14 cellular contexts compared by ENCODE assay signal in the genomic region with DNA sequence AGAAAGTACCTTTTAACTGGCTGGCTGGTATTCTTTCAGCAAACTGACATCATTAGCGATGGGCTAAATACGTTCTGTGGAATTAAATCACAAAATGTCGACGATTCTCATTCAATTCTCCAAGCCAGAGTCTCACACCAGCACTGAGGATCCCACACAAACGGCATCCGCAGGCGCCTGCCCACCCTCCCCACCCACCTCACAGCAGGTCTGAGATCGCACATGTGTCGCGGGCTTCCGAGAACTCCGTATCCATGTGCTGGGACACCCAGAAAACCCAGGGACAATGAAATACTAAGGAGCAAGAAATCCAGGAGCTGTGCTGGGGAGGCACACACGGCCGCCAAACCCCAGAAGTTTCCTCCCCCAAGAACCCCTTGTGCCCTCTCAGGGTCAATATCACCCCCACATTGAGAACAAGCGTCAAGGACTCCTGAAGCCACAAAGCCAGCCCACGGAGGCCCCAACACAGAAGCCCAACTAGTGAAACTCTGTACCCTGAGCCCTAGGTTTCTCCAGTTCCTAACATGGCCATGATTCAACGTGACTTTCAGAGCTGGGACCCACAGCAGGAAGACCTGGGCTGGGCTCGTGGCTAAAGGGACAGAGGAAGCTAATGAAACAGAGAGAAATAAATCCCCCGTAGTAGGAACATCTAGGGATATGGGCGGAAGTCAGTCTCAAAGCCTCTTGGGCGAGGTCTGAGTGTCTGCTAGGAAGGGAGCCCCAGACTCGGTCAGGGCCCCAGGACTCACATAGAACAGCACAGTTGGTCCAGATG. TPM values are rescaled to one million over a fixed set of nuclear protein-coding genes. Genes with fewer than 3 reads are reported as not detected.
DNase-seq lines count a peak whose midpoint lies in the region; ATAC-seq and TF ChIP-seq lines count a peak whose summit lies in the region.
"Had no signal": no experiment of that assay in that cellular context is flagged by ENCODE, and none has a peak within 500 bp of the region (broad histone marks: within the 10 kb centered on the region; RNA-seq: fewer than 3 reads in every experiment).

No MANE protein-coding gene starts in this region.

- ATAC-seq in stimulated activated naive B cell treated with anti-CD40 and anti-IgM and Interleukin-4, amounts not matched to agents 10 μg/mL and 1 μg/mL and 100 μg/mL, for 72 hours (replicated peaks) = no peak

- no peaks in the 10 kb centered on the region for H3K9me3 Mint-ChIP-seq in activated CD4-positive, alpha-beta memory T cell treated with anti-CD3 and anti-CD28 coated beads, Interleukin-2, amount 10 ng/mL, durations not matched to agents 7 days and 5 days
- H3K9me3 Mint-ChIP-seq in stimulated activated naive B cell treated with anti-CD40 and anti-IgM and Interleukin-4, amounts not matched to agents 10 μg/mL and 1 μg/mL and 100 μg/mL, for 72 hours = no peaks in the 10 kb centered on the region
- H3K9me3 Mint-ChIP-seq: naive B cell had no signal

- no peaks in the 10 kb centered on the region for H3K36me3 Mint-ChIP-seq in activated CD4-positive, alpha-beta memory T cell treated with anti-CD3 and anti-CD28 coated beads, Interleukin-2, amount 10 ng/mL, durations not matched to agents 7 days and 5 days (ENCODE audit: low read depth)
- H3K36me3 Mint-ChIP-seq in stimulated activated naive B cell treated with anti-CD40 and anti-IgM and Interleukin-4, amounts not matched to agents 10 μg/mL and 1 μg/mL and 100 μg/mL, for 72 hours = peaks cover 12 to 43% of the 10 kb centered on the region in 2 donors
- H3K36me3 Mint-ChIP-seq: naive B cell had no signal

- WGBS in liver = 87% methylated on average over 22 of the region's 22 CpGs

- H3K9me3 ChIP-seq in liver (ENCODE audit: control insufficient read depth in 4 of 4, low read length in 3 of 4) = no peaks in the 10 kb centered on the region
- H3K9me3 ChIP-seq: left ventricle myocardium inferior had no signal

- TF ChIP-seq CTCF in liver (IDR thresholded peaks at IDR 0.05; ENCODE audit: low read depth, low read length, missing input control) = no peak

- no peaks in the 10 kb centered on the region for H3K4me1 Mint-ChIP-seq in activated CD4-positive, alpha-beta memory T cell treated with anti-CD3 and anti-CD28 coated beads, Interleukin-2, amount 10 ng/mL, durations not matched to agents 7 days and 5 days
- H3K4me1 Mint-ChIP-seq in stimulated activated naive B cell treated with anti-CD40 and anti-IgM and Interleukin-4, amounts not matched to agents 10 μg/mL and 1 μg/mL and 100 μg/mL, for 72 hours = peaks cover 29 to 49% of the 10 kb centered on the region in 2 donors

- H3K27me3 Mint-ChIP-seq in activated CD4-positive, alpha-beta memory T cell treated with anti-CD3 and anti-CD28 coated beads, Interleukin-2, amount 10 ng/mL, durations not matched to agents 7 days and 5 days = no peaks in the 10 kb centered on the region
- H3K27me3 Mint-ChIP-seq in stimulated activated naive B cell treated with anti-CD40 and anti-IgM and Interleukin-4, amounts not matched to agents 10 μg/mL and 1 μg/mL and 100 μg/mL, for 72 hours = no peaks in the 10 kb centered on the region
- H3K27me3 Mint-ChIP-seq: naive B cell had no signal

- H3K27ac Mint-ChIP-seq in activated CD4-positive, alpha-beta memory T cell treated with anti-CD3 and anti-CD28 coated beads, Interleukin-2, amount 10 ng/mL, durations not matched to agents 7 days and 5 days = no peak overlapping the region
- H3K27ac Mint-ChIP-seq in stimulated activated naive B cell treated with anti-CD40 and anti-IgM and Interleukin-4, amounts not matched to agents 10 μg/mL and 1 μg/mL and 100 μg/mL, for 72 hours = peak overlapping the region; percentile 72

- peak overlapping the region in 1 of 2 donors; percentile 15 for H3K9ac ChIP-seq in liver (ENCODE audit: low read depth in 1 of 2, low read length in 2 of 2)

- POLR2A ChIA-PET in activated CD4-positive, alpha-beta memory T cell treated with anti-CD3 and anti-CD28 coated beads, Interleukin-2, amount 10 ng/mL, durations not matched to agents 7 days and 5 days (lab: Charles Lee) = no interaction called here

- H3K36me3 ChIP-seq in H7 (replicated peaks; ENCODE audit: control insufficient read depth, insufficient read depth, low read length) = no peaks in the 10 kb centered on the region
- H3K36me3 ChIP-seq in liver (ENCODE audit: control insufficient read depth in 4 of 4, insufficient read depth in 3 of 4, low read depth in 1 of 4, low read length in 3 of 4) = no peaks in the 10 kb centered on the region

- H3K27me3 ChIP-seq in H7 (ENCODE audit: control insufficient read depth, insufficient read depth, low read length) (no peaks in the 10 kb centered on the region), liver (ENCODE audit: control insufficient read depth in 4 of 4, insufficient read depth in 4 of 4, low read length in 3 of 4) (no peaks in the 10 kb centered on the region)

- CTCF ChIA-PET in activated CD4-positive, alpha-beta memory T cell treated with anti-CD3 and anti-CD28 coated beads, Interleukin-2, amount 10 ng/mL, durations not matched to agents 7 days and 5 days (lab: Charles Lee) = interaction anchor here (1.6 kb wide), 1 partner anchor 274 kb away, joined by 4 read pairs; no protein-coding TSS in a partner anchor

- peaks cover 37 to 88% (median 62%) of the 10 kb centered on the region in 4 donors for H3K4me1 ChIP-seq in liver (ENCODE audit: control insufficient read depth in 4 of 4, insufficient read depth in 4 of 4, low read length in 3 of 4)

- H3K4me3 ChIP-seq in H7 (ENCODE audit: insufficient read depth, low read depth, low read length) (no peak overlapping the region), liver (ENCODE audit: low read depth in 1 of 3, low read length in 3 of 3) (peak overlapping the region in 1 of 3 donors; percentile 2)
- H3K4me3 ChIP-seq: left ventricle myocardium inferior had no signal

- TF ChIP-seq RAD21 in liver (IDR thresholded peaks at IDR 0.05) = no peak

- H3K4me3 Mint-ChIP-seq in activated CD4-positive, alpha-beta memory T cell treated with anti-CD3 and anti-CD28 coated beads, Interleukin-2, amount 10 ng/mL, durations not matched to agents 7 days and 5 days = no peak overlapping the region
- no peak overlapping the region for H3K4me3 Mint-ChIP-seq in stimulated activated naive B cell treated with anti-CD40 and anti-IgM and Interleukin-4, amounts not matched to agents 10 μg/mL and 1 μg/mL and 100 μg/mL, for 72 hours
- H3K4me3 Mint-ChIP-seq: naive B cell had no signal

- peak overlapping the region; percentile 89 to 97 for H3K27ac ChIP-seq in liver (ENCODE audit: low read depth in 1 of 2, low read length in 2 of 2)
- H3K27ac ChIP-seq: left ventricle myocardium inferior had no signal

- DNase-seq in H7 (peak; percentile 43), NCI-H128 (lab: John Stamatoyannopoulos, UW; ENCODE audit: unreplicated experiment) (no peak), NCI-H748 treated with DMSO at 0.1 percent for 48 hours (lab: John Stamatoyannopoulos, UW) (no peak), NCI-H2227 treated with DMSO at 0.1 percent for 48 hours (lab: John Stamatoyannopoulos, UW) (no peak)
- DNase-seq in activated CD4-positive, alpha-beta memory T cell treated with anti-CD3 and anti-CD28 coated beads, Interleukin-2, amount 10 ng/mL, durations not matched to agents 7 days and 5 days = peak; percentile 4
- DNase-seq in stimulated activated naive B cell treated with anti-CD40 and anti-IgM and Interleukin-4, amounts not matched to agents 10 μg/mL and 1 μg/mL and 100 μg/mL, for 72 hours = no peak
- DNase-seq: activated CD4-positive, alpha-beta T cell treated with anti-CD3 and anti-CD28 coated beads for 1 hour; central memory CD4-positive, alpha-beta T cell; GF-D8; left ventricle myocardium inferior; naive B cell; stimulated activated CD4-positive, alpha-beta T cell treated with anti-CD3 and anti-CD28 coated beads, Interleukin-15, amount 100 ng/mL, for 24 hours; T-helper 2 cell had no signal

TF ChIP-seq in liver, 16 proteins besides CTCF, POLR2A, EP300 and RAD21:
- TF ChIP-seq HNF4G (IDR thresholded peaks at IDR 0.05) (no peak), NR2F2 (IDR thresholded peaks at IDR 0.05) (no peak), RXRA (IDR thresholded peaks at IDR 0.05) (no peak), JUND (IDR thresholded peaks at IDR 0.05) (no peak), TAF1 (conservative IDR thresholded peaks at IDR 0.05) (no peak)
- TF ChIP-seq, protein P1, sequence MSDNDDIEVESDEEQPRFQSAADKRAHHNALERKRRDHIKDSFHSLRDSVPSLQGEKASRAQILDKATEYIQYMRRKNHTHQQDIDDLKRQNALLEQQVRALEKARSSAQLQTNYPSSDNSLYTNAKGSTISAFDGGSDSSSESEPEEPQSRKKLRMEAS (IDR thresholded peaks at IDR 0.05) = no peak
- TF ChIP-seq, protein P2, sequence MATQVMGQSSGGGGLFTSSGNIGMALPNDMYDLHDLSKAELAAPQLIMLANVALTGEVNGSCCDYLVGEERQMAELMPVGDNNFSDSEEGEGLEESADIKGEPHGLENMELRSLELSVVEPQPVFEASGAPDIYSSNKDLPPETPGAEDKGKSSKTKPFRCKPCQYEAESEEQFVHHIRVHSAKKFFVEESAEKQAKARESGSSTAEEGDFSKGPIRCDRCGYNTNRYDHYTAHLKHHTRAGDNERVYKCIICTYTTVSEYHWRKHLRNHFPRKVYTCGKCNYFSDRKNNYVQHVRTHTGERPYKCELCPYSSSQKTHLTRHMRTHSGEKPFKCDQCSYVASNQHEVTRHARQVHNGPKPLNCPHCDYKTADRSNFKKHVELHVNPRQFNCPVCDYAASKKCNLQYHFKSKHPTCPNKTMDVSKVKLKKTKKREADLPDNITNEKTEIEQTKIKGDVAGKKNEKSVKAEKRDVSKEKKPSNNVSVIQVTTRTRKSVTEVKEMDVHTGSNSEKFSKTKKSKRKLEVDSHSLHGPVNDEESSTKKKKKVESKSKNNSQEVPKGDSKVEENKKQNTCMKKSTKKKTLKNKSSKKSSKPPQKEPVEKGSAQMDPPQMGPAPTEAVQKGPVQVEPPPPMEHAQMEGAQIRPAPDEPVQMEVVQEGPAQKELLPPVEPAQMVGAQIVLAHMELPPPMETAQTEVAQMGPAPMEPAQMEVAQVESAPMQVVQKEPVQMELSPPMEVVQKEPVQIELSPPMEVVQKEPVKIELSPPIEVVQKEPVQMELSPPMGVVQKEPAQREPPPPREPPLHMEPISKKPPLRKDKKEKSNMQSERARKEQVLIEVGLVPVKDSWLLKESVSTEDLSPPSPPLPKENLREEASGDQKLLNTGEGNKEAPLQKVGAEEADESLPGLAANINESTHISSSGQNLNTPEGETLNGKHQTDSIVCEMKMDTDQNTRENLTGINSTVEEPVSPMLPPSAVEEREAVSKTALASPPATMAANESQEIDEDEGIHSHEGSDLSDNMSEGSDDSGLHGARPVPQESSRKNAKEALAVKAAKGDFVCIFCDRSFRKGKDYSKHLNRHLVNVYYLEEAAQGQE (IDR thresholded peaks at IDR 0.05) = no peak
TF ChIP-seq in liver: peak in this region for 0.

RNA-seq across cellular contexts. Expression of a gene that starts 8.0 kb away (rescaled TPM):
- 11.2 and 11.8 TPM in 2 replicates for total RNA-seq in H7 (2014; rRNA removed; shearing (Covaris generic))
- 10 to 100 TPM; 33.9 to 36.8 TPM for total RNA-seq in activated CD4-positive, alpha-beta memory T cell treated with anti-CD3 and anti-CD28 coated beads, Interleukin-2, amount 10 ng/mL, durations not matched to agents 7 days and 5 days
- total RNA-seq in liver = 10 to 100 TPM; 27.5 to 73.5 TPM
- 100 to 1,000 TPM in 1 of 2 donors, 10 to 100 TPM in 1; 72.4 to 102 TPM for polyA plus RNA-seq in liver

Comparison
In these comparisons a context has a peak if more than half of its experiments do, and no peak if none do; other contexts are left out.
1. DNase-seq: peak in H7 (single experiment) and activated CD4-positive, alpha-beta memory T cell treated with anti-CD3 and anti-CD28 coated beads, Interleukin-2, amount 10 ng/mL, durations not matched to agents 7 days and 5 days (single experiment); none in stimulated activated naive B cell treated with anti-CD40 and anti-IgM and Interleukin-4, amounts not matched to agents 10 μg/mL and 1 μg/mL and 100 μg/mL, for 72 hours (single experiment), NCI-H128 (single experiment), NCI-H748 treated with DMSO at 0.1 percent for 48 hours (single experiment) and NCI-H2227 treated with DMSO at 0.1 percent for 48 hours (single experiment).